In genomic region chr4:123546123-123546654, GRCh38 we compare ENCODE assay signal across 15 cellular contexts.
DNase-seq lines count a peak whose midpoint lies in the region; ATAC-seq, FAIRE-seq and TF ChIP-seq lines count a peak whose summit lies in the region.
"Had no signal": no experiment of that assay in that cellular context is flagged by ENCODE, and none has a peak within 500 bp of the region (broad histone marks: within the 10 kb centered on the region; RNA-seq: fewer than 3 reads in every experiment).

No MANE protein-coding gene starts in this region.

- peak; percentile 55 for FAIRE-seq in kidney (lab: Jason Lieb, UNC)
- FAIRE-seq in pancreas (lab: Jason Lieb, UNC) = no peak
- FAIRE-seq: GM19239 had no signal

- H3K27ac ChIP-seq in kidney (ENCODE audit: low read depth in 2 of 2, low read length in 2 of 2) (peak overlapping the region; percentile 60 to 90), pancreas (peak overlapping the region; percentile 51 to 84 (median 72))
- H3K27ac ChIP-seq: heart left ventricle had no signal

- 17 to 21% methylated on average over 7 of the region's 7 CpGs for whole genome bisulfite sequencing in pancreas, 2 donors

- TF ChIP-seq CTCF in kidney (IDR thresholded peaks at IDR 0.05; ENCODE audit: borderline replicate concordance, extremely low read depth, insufficient read depth) (no peak), pancreas (IDR thresholded peaks at IDR 0.05) (no peak)

- peak overlapping the region; percentile 33 to 40 for H3K4me3 ChIP-seq in kidney (ENCODE audit: low read length in 2 of 2)
- peak overlapping the region in 2 of 4 donors; percentile 16 to 19 for H3K4me3 ChIP-seq in pancreas
- no peak overlapping the region for H3K4me3 ChIP-seq in MG63
- H3K4me3 ChIP-seq: heart left ventricle had no signal

- H3K27me3 ChIP-seq in pancreas = no peaks in the 10 kb centered on the region
- H3K27me3 ChIP-seq in MG63 = no peaks in the 10 kb centered on the region
- H3K27me3 ChIP-seq: heart left ventricle had no signal

- ATAC-seq in pancreas (peak; percentile 68 to 82 (median 73)), HG03025 (IDR thresholded peaks at IDR 0.05; ENCODE audit: low FRiP score, unreplicated experiment) (no peak)
- ATAC-seq: activated CD8-positive, alpha-beta T cell treated with anti-CD3 and anti-CD28 coated beads, Interleukin-2, amount 10 ng/mL, durations not matched to agents 7 days and 5 days; stimulated activated naive CD8-positive, alpha-beta T cell treated with anti-CD3 and anti-CD28 coated beads, Interleukin-15, Interleukin-2, amounts not matched to agents 100 U/mL and 50 U/mL, for 24 hours had no signal

- no peaks in the 10 kb centered on the region for H3K9me3 ChIP-seq in kidney (ENCODE audit: control insufficient read depth in 1 of 2, low read length in 2 of 2)
- H3K9me3 ChIP-seq in pancreas = no peaks in the 10 kb centered on the region
- H3K9me3 ChIP-seq in MG63 = no peaks in the 10 kb centered on the region

- H3K4me1 ChIP-seq in kidney (ENCODE audit: control insufficient read depth in 1 of 2, insufficient read depth in 1 of 2, low read depth in 1 of 2, low read length in 2 of 2) (peaks cover 5 to 12% of the 10 kb centered on the region in 2 donors), pancreas (peaks cover 4 to 17% (median 16%) of the 10 kb centered on the region in 3 donors)

- H3K36me3 ChIP-seq in kidney (ENCODE audit: control insufficient read depth in 1 of 2, insufficient read depth in 2 of 2, low read length in 2 of 2) = no peaks in the 10 kb centered on the region
- no peaks in the 10 kb centered on the region for H3K36me3 ChIP-seq in pancreas
- H3K36me3 ChIP-seq in MG63 = no peaks in the 10 kb centered on the region
- H3K36me3 ChIP-seq: heart left ventricle had no signal

- intact Hi-C loops in kidney (cut with DNase I) (no loop called here), pancreas (cut with DNase I) (no loop called here)

- DNase-seq in DMS53 treated with DMSO at 0.1 percent for 48 hours (lab: John Stamatoyannopoulos, UW; ENCODE audit: unreplicated experiment) (peak; percentile 37), SW480 (ENCODE audit: low spot score) (peak; percentile 77), kidney (no peak), pancreas (peak in 2 of 6 donors; percentile 32 to 43), HuH-7.5 (ENCODE audit: low spot score) (no peak), MG63 (no peak)
- no peak for DNase-seq in activated T-cell treated with anti-CD3 and anti-CD28 coated beads, Interleukin-2, amount 50 U/mL, for 1 hour
- DNase-seq: activated CD8-positive, alpha-beta T cell treated with anti-CD3 and anti-CD28 coated beads, Interleukin-2, amount 10 ng/mL, durations not matched to agents 7 days and 5 days; heart left ventricle; midbrain; retina; RPMI8226; stimulated activated naive CD8-positive, alpha-beta T cell treated with anti-CD3 and anti-CD28 coated beads, Interleukin-15, Interleukin-2, amounts not matched to agents 100 U/mL and 50 U/mL, for 24 hours had no signal

- no peak overlapping the region for H3K9ac ChIP-seq in kidney (ENCODE audit: low read length in 2 of 2)

Comparison
In these comparisons a context has a peak if more than half of its experiments do, and no peak if none do; other contexts are left out.
1. DNase-seq: peak in DMS53 treated with DMSO at 0.1 percent for 48 hours (single experiment) and SW480 (single experiment); none in kidney (single experiment), HuH-7.5 (single experiment), activated T-cell treated with anti-CD3 and anti-CD28 coated beads, Interleukin-2, amount 50 U/mL, for 1 hour (single experiment) and MG63 (single experiment).